Comparison of ENCODE assay signal across 1 cellular context in the genomic region with DNA sequence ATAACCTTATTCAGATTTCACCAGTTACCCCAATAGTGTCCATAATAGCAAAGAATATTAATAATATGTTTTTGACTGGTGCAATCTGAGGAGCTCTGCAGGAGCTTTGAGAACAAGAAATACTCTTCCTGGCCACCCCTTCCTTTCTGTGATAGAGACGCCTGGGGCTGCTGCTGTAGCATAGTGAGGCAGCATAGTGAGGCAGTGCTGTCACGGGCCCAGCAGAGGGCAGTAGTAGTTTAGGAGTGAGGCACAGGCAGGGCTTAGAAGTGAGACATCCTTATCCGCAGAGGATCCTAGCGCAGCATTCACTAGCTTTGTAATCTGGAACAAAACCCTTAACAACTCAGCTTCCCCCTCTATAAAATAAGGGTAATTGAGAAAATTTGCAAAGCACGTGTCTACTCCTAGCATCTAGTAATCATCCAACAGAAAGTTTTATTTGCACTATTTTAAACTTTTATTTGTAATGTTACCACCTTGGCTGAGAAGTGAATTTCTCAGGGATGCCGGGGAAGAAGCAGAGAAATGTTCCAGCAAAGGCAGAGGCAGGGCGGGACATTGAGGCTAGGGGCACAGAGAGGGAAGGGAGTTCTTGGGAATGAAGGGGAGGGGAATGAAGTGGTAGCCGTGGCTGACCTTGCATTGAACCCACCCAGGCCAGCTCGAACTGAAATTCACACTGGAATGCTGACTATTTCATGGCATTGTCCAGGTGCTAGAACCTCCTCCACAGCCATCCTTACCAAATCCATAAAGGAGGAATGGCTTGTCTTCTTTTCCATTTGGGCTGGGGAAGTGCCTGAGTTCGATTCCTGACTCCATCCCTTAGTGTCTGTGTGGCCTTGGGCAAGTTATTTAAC.
TF ChIP-seq lines count a peak whose summit lies in the region.

No MANE protein-coding gene starts in this region.

TF ChIP-seq in GM23338, 12 proteins besides CTCF, POLR2A, EP300 and RAD21 (continued from another document):
- TF ChIP-seq, protein P1, sequence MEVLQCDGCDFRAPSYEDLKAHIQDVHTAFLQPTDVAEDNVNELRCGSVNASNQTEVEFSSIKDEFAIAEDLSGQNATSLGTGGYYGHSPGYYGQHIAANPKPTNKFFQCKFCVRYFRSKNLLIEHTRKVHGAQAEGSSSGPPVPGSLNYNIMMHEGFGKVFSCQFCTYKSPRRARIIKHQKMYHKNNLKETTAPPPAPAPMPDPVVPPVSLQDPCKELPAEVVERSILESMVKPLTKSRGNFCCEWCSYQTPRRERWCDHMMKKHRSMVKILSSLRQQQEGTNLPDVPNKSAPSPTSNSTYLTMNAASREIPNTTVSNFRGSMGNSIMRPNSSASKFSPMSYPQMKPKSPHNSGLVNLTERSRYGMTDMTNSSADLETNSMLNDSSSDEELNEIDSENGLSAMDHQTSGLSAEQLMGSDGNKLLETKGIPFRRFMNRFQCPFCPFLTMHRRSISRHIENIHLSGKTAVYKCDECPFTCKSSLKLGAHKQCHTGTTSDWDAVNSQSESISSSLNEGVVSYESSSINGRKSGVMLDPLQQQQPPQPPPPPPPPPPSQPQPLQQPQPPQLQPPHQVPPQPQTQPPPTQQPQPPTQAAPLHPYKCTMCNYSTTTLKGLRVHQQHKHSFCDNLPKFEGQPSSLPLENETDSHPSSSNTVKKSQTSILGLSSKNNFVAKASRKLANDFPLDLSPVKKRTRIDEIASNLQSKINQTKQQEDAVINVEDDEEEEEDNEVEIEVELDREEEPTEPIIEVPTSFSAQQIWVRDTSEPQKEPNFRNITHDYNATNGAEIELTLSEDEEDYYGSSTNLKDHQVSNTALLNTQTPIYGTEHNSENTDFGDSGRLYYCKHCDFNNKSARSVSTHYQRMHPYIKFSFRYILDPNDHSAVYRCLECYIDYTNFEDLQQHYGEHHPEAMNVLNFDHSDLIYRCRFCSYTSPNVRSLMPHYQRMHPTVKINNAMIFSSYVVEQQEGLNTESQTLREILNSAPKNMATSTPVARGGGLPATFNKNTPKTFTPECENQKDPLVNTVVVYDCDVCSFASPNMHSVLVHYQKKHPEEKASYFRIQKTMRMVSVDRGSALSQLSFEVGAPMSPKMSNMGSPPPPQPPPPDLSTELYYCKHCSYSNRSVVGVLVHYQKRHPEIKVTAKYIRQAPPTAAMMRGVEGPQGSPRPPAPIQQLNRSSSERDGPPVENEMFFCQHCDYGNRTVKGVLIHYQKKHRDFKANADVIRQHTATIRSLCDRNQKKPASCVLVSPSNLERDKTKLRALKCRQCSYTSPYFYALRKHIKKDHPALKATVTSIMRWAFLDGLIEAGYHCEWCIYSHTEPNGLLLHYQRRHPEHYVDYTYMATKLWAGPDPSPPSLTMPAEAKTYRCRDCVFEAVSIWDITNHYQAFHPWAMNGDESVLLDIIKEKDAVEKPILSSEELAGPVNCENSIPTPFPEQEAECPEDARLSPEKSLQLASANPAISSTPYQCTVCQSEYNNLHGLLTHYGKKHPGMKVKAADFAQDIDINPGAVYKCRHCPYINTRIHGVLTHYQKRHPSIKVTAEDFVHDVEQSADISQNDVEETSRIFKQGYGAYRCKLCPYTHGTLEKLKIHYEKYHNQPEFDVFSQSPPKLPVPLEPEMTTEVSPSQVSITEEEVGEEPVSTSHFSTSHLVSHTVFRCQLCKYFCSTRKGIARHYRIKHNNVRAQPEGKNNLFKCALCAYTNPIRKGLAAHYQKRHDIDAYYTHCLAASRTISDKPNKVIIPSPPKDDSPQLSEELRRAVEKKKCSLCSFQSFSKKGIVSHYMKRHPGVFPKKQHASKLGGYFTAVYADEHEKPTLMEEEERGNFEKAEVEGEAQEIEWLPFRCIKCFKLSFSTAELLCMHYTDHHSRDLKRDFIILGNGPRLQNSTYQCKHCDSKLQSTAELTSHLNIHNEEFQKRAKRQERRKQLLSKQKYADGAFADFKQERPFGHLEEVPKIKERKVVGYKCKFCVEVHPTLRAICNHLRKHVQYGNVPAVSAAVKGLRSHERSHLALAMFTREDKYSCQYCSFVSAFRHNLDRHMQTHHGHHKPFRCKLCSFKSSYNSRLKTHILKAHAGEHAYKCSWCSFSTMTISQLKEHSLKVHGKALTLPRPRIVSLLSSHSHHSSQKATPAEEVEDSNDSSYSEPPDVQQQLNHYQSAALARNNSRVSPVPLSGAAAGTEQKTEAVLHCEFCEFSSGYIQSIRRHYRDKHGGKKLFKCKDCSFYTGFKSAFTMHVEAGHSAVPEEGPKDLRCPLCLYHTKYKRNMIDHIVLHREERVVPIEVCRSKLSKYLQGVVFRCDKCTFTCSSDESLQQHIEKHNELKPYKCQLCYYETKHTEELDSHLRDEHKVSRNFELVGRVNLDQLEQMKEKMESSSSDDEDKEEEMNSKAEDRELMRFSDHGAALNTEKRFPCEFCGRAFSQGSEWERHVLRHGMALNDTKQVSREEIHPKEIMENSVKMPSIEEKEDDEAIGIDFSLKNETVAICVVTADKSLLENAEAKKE (CRISPR knock-in tag; IDR thresholded peaks at IDR 0.05): no peak
- no peak for TF ChIP-seq NANOG (IDR thresholded peaks at IDR 0.05; ENCODE audit: borderline replicate concordance)
- TF ChIP-seq, protein P2, sequence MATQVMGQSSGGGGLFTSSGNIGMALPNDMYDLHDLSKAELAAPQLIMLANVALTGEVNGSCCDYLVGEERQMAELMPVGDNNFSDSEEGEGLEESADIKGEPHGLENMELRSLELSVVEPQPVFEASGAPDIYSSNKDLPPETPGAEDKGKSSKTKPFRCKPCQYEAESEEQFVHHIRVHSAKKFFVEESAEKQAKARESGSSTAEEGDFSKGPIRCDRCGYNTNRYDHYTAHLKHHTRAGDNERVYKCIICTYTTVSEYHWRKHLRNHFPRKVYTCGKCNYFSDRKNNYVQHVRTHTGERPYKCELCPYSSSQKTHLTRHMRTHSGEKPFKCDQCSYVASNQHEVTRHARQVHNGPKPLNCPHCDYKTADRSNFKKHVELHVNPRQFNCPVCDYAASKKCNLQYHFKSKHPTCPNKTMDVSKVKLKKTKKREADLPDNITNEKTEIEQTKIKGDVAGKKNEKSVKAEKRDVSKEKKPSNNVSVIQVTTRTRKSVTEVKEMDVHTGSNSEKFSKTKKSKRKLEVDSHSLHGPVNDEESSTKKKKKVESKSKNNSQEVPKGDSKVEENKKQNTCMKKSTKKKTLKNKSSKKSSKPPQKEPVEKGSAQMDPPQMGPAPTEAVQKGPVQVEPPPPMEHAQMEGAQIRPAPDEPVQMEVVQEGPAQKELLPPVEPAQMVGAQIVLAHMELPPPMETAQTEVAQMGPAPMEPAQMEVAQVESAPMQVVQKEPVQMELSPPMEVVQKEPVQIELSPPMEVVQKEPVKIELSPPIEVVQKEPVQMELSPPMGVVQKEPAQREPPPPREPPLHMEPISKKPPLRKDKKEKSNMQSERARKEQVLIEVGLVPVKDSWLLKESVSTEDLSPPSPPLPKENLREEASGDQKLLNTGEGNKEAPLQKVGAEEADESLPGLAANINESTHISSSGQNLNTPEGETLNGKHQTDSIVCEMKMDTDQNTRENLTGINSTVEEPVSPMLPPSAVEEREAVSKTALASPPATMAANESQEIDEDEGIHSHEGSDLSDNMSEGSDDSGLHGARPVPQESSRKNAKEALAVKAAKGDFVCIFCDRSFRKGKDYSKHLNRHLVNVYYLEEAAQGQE (IDR thresholded peaks at IDR 0.05; ENCODE audit: unreplicated experiment): no peak
- TF ChIP-seq EZH2 (IDR thresholded peaks at IDR 0.05; ENCODE audit: low read depth, unreplicated experiment): no peak
